ENCODE assay signal across 18 cellular contexts in the genomic region with DNA sequence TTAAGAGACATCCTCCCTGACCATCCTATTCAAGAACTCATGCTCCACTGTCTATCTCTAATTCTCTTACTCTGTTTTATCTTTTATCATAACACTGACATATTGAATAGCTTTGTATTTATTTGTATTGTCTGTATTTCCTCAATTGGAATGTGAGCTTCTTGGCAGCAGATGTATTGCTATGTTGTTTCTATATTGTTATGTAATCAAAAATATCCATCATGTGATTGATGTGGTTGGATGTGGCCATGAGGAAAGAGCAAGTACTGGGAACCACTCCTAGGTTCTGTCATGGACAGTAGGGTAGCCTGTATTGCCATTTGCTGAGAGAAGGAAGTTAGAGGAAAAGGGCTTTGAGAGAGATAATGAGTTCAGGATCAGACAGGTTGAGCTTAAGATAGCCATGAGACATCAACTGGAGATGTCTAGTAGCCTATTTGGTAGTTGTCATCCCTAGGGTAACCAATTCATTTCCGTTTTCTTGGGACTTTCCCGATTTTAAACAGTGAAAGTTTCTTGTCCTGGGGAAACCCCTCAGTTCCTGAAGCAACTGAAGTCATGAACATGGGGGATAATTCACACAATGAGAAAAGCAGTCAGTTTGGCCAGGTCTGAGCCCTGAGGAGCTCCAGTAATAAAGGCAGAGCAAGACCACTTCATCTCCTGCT.
DNase-seq lines count a peak whose midpoint lies in the region; ATAC-seq and TF ChIP-seq lines count a peak whose summit lies in the region.
"Had no signal": no experiment of that assay in that cellular context is flagged by ENCODE, and none has a peak within 500 bp of the region (broad histone marks: within the 10 kb centered on the region; RNA-seq: fewer than 3 reads in every experiment).

No MANE protein-coding gene starts in this region.

- POLR2A ChIA-PET in GM10248 (lab: Yijun Ruan, JAX) = no interaction called here

- TF ChIP-seq CTCF in GM10248 (IDR thresholded peaks at IDR 0.05; ENCODE audit: control extremely low read depth, extremely low read depth, low read depth, missing control alignments) = no peak

- H3K36me3 Mint-ChIP-seq in activated naive CD4-positive, alpha-beta T cell treated with anti-CD3 and anti-CD28 coated beads, Interleukin-2, amount 50 U/mL, for 72 hours = no peaks in the 10 kb centered on the region
- H3K36me3 Mint-ChIP-seq: CD14-positive monocyte had no signal

- H3K27ac Mint-ChIP-seq in activated naive CD4-positive, alpha-beta T cell treated with anti-CD3 and anti-CD28 coated beads, Interleukin-2, amount 50 U/mL, for 72 hours = no peak overlapping the region
- H3K27ac Mint-ChIP-seq: activated B cell treated with CpG ODN at 0.5 μM for 24 hours, CD14-positive monocyte had no signal

- CTCF ChIA-PET in GM10248 (lab: Yijun Ruan, JAX) = no interaction called here

- DNase-seq in GM10248 (ENCODE audit: extremely low spot score) = peak; percentile 18
- DNase-seq in MV-4-11 (lab: John Stamatoyannopoulos, UW) = peak; percentile 78
- no peak for DNase-seq in activated naive CD4-positive, alpha-beta T cell treated with anti-CD3 and anti-CD28 coated beads, Interleukin-2, amount 50 U/mL, for 72 hours (ENCODE audit: low spot score in 2 of 2)
- DNase-seq in pons (ENCODE audit: low spot score) = no peak
- no peak for DNase-seq in HuH-7 (ENCODE audit: low spot score)
- no peak for DNase-seq in HK-2 (ENCODE audit: unreplicated experiment)
- DNase-seq: activated B cell treated with CpG ODN at 0.5 μM for 24 hours, adrenal gland, left ventricle myocardium superior, NCI-H1417 treated with DMSO at 0.1 percent for 48 hours, right lobe of liver, T-helper 1 cell had no signal

- peak; percentile 58 for ATAC-seq in GM19452 (IDR thresholded peaks at IDR 0.05; ENCODE audit: unreplicated experiment)
- ATAC-seq in HG02870 (IDR thresholded peaks at IDR 0.05; ENCODE audit: unreplicated experiment) = peak; percentile 74
- ATAC-seq in activated naive CD4-positive, alpha-beta T cell treated with anti-CD3 and anti-CD28 coated beads, Interleukin-2, amount 50 U/mL, for 72 hours = no peak
- ATAC-seq: A549, esophagus mucosa, HCT116, left ventricle myocardium superior had no signal

- H3K9me3 Mint-ChIP-seq in activated naive CD4-positive, alpha-beta T cell treated with anti-CD3 and anti-CD28 coated beads, Interleukin-2, amount 50 U/mL, for 72 hours = peaks cover 4 to 12% of the 10 kb centered on the region in 2 donors

Comparison
In these comparisons a context has a peak if more than half of its experiments do, and no peak if none do; other contexts are left out.
1. DNase-seq: peak in GM10248 (single experiment) and MV-4-11 (single experiment); none in activated naive CD4-positive, alpha-beta T cell treated with anti-CD3 and anti-CD28 coated beads, Interleukin-2, amount 50 U/mL, for 72 hours (0 of 2), pons (single experiment), HuH-7 (single experiment) and HK-2 (single experiment).
2. ATAC-seq: peak in GM19452 (single experiment) and HG02870 (single experiment); none in activated naive CD4-positive, alpha-beta T cell treated with anti-CD3 and anti-CD28 coated beads, Interleukin-2, amount 50 U/mL, for 72 hours (0 of 2).